In genomic region chr10:48382982-48383381, GRCh38 we compare ENCODE assay signal across 27 cellular contexts.
A peak's percentile ranks its signal among the peaks of the same experiment; 100 is the strongest.
DNase-seq lines count a peak whose midpoint lies in the region; ATAC-seq, FAIRE-seq and TF ChIP-seq lines count a peak whose summit lies in the region.
"Had no signal": no experiment of that assay in that cellular context is flagged by ENCODE, and none has a peak within 500 bp of the region (broad histone marks: within the 10 kb centered on the region; RNA-seq: fewer than 3 reads in every experiment).

No MANE protein-coding gene starts in this region.

- no peak overlapping the region for H3K4ac ChIP-seq in mesendoderm (ENCODE audit: low read depth, low read length)

- in situ Hi-C loops in K562 (cut with MboI) = no loop called here

- TF ChIP-seq RAD21 in SK-N-SH (IDR thresholded peaks at IDR 0.05; ENCODE audit: low read length) = no peak
- no peak for TF ChIP-seq RAD21 in K562 (CRISPR knock-in tag; conservative IDR thresholded peaks at IDR 0.05 in 1 of 2, IDR thresholded peaks at IDR 0.05 in 1 of 2)

- CTCF ChIA-PET in SK-N-SH (lab: Yijun Ruan, JAX) (interaction anchor here (1.9 to 2.2 kb wide), 2 partner anchors 11 to 273 kb away, joined by 7 to 13 read pairs; no protein-coding TSS in a partner anchor), K562 (lab: Yijun Ruan, JAX; ENCODE audit: low intra/inter-chr PET ratio) (no interaction called here)

- peak overlapping the region; percentile 68 for H3K18ac ChIP-seq in mesendoderm (ENCODE audit: low read length)

- no peak overlapping the region for H3K23ac ChIP-seq in mesendoderm (ENCODE audit: low read length)

- H3K27ac ChIP-seq in SK-N-SH (ENCODE audit: low read depth in 2 of 2, low read length in 1 of 2) = peak overlapping the region; percentile 30 to 40; a peak in 2 of 4 replicates
- H3K27ac ChIP-seq in K562 (ENCODE audit: extremely low read depth, low read depth, low read length) = no peak overlapping the region
- H3K27ac ChIP-seq in mesendoderm (ENCODE audit: low read depth, low read length) = peak overlapping the region; percentile 37
- H3K27ac ChIP-seq: 22Rv1, BLaER1, HL-60, KMS-11, SK-N-MC had no signal

- H3K4me3 ChIP-seq in SK-N-SH (ENCODE audit: low read depth in 2 of 2, low read length in 1 of 2) (no peak overlapping the region), K562 (no peak overlapping the region), mesendoderm (ENCODE audit: low read length) (no peak overlapping the region)
- H3K4me3 ChIP-seq: BLaER1, SK-N-MC had no signal

- no TSS peak for BruUV-seq in K562 (replicated peaks; lab: Mats Ljungman, UMichigan)

- H3K4me2 ChIP-seq in SK-N-SH (peak overlapping the region; percentile 42), K562 (ENCODE audit: insufficient read depth, low read length) (no peak overlapping the region), mesendoderm (ENCODE audit: low read length) (no peak overlapping the region)
- H3K4me2 ChIP-seq: BLaER1, KMS-11 had no signal

- H2BK15ac ChIP-seq in mesendoderm (replicated peaks; ENCODE audit: low read depth) = no peak overlapping the region

- H2AFZ ChIP-seq in SK-N-SH (ENCODE audit: low read depth) (no peak overlapping the region), K562 (ENCODE audit: low read depth, low read length) (no peak overlapping the region)

- H3K56ac ChIP-seq in mesendoderm (ENCODE audit: low read length) = no peak overlapping the region

- no peak; the same call in 1 of the 3 replicates for ATAC-seq in SK-N-SH treated with all-trans-retinoic acid at 6 μM for 48 hours
- no peak for ATAC-seq in K562
- ATAC-seq in HG02938 (IDR thresholded peaks at IDR 0.05; ENCODE audit: unreplicated experiment) = no peak

- H3K79me2 ChIP-seq in SK-N-SH (ENCODE audit: insufficient read depth) = peaks cover 74% of the 10 kb centered on the region
- H3K79me2 ChIP-seq in K562 (ENCODE audit: control insufficient read depth, insufficient read depth, low read length) = peaks cover 46% of the 10 kb centered on the region
- H3K79me2 ChIP-seq in mesendoderm (ENCODE audit: control insufficient read depth, insufficient read depth, low read length) = no peaks in the 10 kb centered on the region

- H4K20me1 ChIP-seq in SK-N-SH (ENCODE audit: insufficient read depth) (no peaks in the 10 kb centered on the region), K562 (replicated peaks; ENCODE audit: control insufficient read depth, insufficient read depth, low read length) (no peaks in the 10 kb centered on the region)

- H3K9me2 ChIP-seq in SK-N-SH = no peaks in the 10 kb centered on the region

- H2BK120ac ChIP-seq in mesendoderm (ENCODE audit: low read depth, low read length) = no peak overlapping the region

- no peaks in the 10 kb centered on the region; the same call in 1 of the 2 replicates for H3K9me3 ChIP-seq in SK-N-SH
- H3K9me3 ChIP-seq in K562 (replicated peaks; ENCODE audit: control insufficient read depth, insufficient read depth, low read depth, low read length) = peaks cover 2% of the 10 kb centered on the region; the same call in 1 of the 2 replicates

- H3K79me1 ChIP-seq in mesendoderm (ENCODE audit: low read length) = peaks cover 4% of the 10 kb centered on the region

- H4K8ac ChIP-seq in mesendoderm (ENCODE audit: low read depth, low read length) = no peak overlapping the region

- H2BK5ac ChIP-seq in mesendoderm (ENCODE audit: low read length) = no peak overlapping the region

- peaks cover 6% of the 10 kb centered on the region for H3F3A ChIP-seq in SK-N-SH (replicated peaks; ENCODE audit: insufficient read depth)

- H3K27me3 ChIP-seq in SK-N-SH (ENCODE audit: insufficient read depth) (no peaks in the 10 kb centered on the region), K562 (ENCODE audit: control insufficient read depth in 2 of 2, insufficient read depth in 2 of 2, low read length in 2 of 2) (no peaks in the 10 kb centered on the region), mesendoderm (ENCODE audit: insufficient read depth, low read length, poor library complexity) (no peaks in the 10 kb centered on the region)
- H3K27me3 ChIP-seq: BLaER1 had no signal

- no peaks in the 10 kb centered on the region for H3K9me1 ChIP-seq in K562 (ENCODE audit: control insufficient read depth, insufficient read depth, low read length)

- TF ChIP-seq POLR2A in K562 (conservative IDR thresholded peaks at IDR 0.05) = no peak

- H3K9ac ChIP-seq in SK-N-SH (no peak overlapping the region), K562 (ENCODE audit: insufficient read depth in 1 of 2, low read depth in 2 of 2, low read length in 2 of 2) (no peak overlapping the region), mesendoderm (ENCODE audit: low read length) (no peak overlapping the region)
- H3K9ac ChIP-seq: BLaER1, KMS-11 had no signal

- intact Hi-C loops in K562 (cut with micrococcal nuclease) = no loop called here

- no peak overlapping the region for H4K5ac ChIP-seq in mesendoderm (ENCODE audit: low read length)

- no peak for DNase-seq in SK-N-SH
- DNase-seq in K562 (ENCODE audit: extremely low read depth in 1 of 4, low spot score in 3 of 4) = no peak
- DNase-seq in mesendoderm = no peak
- no peak for DNase-seq in nucleus accumbens (lab: John Stamatoyannopoulos, UW)
- no peak for DNase-seq in activated CD4-positive, alpha-beta T cell treated with anti-CD3 and anti-CD28 coated beads for 4 hours
- no peak for DNase-seq in stimulated activated naive CD4-positive, alpha-beta T cell treated with Interleukin-2 at 50 U/mL for 16 hours (lab: John Stamatoyannopoulos, UW)
- DNase-seq: ACHN; CD4-positive, alpha-beta T cell; COR-L47; DMS 273 treated with DMSO at 0.1 percent for 48 hours; DMS79 treated with DMSO at 0.1 percent for 48 hours; H9; MV-4-11; NCI-H1417; NCI-H187; NCI-H446 treated with DMSO at 0.1 percent for 48 hours; NCI-H526 treated with DMSO at 0.1 percent for 48 hours; OCI-M1; SHP77 treated with DMSO at 0.1 percent for 48 hours had no signal

- FAIRE-seq in K562 (lab: Jason Lieb, UNC) = peak; percentile 26
- FAIRE-seq: GM12891 had no signal

- TF ChIP-seq CTCF in SK-N-SH (IDR thresholded peaks at IDR 0.05) (no peak), K562 (IDR thresholded peaks at IDR 0.05 in 2 of 3, conservative IDR thresholded peaks at IDR 0.05 in 1 of 3; ENCODE audit: insufficient read depth in 2 of 3, low read depth in 1 of 3, low read length in 3 of 3) (no peak)

- no peak for TF ChIP-seq EP300 in SK-N-SH (IDR thresholded peaks at IDR 0.05; ENCODE audit: borderline replicate concordance in 1 of 2, low read depth in 1 of 2, low read length in 1 of 2)
- TF ChIP-seq EP300 in K562 (IDR thresholded peaks at IDR 0.05; ENCODE audit: low read length) = no peak

- POLR2A ChIA-PET in SK-N-SH (lab: Yijun Ruan, JAX) (no interaction called here), K562 (lab: Yijun Ruan, JAX) (interaction anchor here (0.7 to 1.6 kb wide), 3 partner anchors 10 to 175 kb away, joined by 3 to 5 read pairs (median 3); no protein-coding TSS in a partner anchor)

- peaks cover 5 to 11% of the 10 kb centered on the region in 2 experiments; a peak in 3 of 4 replicates for H3K4me1 ChIP-seq in SK-N-SH (ENCODE audit: control insufficient read depth in 1 of 2, insufficient read depth in 2 of 2, low read depth in 1 of 2, low read length in 1 of 2)
- peaks cover 4 to 17% of the 10 kb centered on the region in 2 experiments; a peak in 4 of 5 replicates for H3K4me1 ChIP-seq in K562 (replicated peaks in 1 of 2; ENCODE audit: control insufficient read depth in 2 of 2, insufficient read depth in 2 of 2, low read length in 2 of 2)
- peaks cover 2% of the 10 kb centered on the region for H3K4me1 ChIP-seq in mesendoderm (ENCODE audit: control insufficient read depth, low read depth, low read length)
- H3K4me1 ChIP-seq: BLaER1 had no signal

- peaks cover 0 to 10% of the 10 kb centered on the region in 2 experiments for H3K36me3 ChIP-seq in SK-N-SH (replicated peaks in 1 of 2; ENCODE audit: control insufficient read depth in 1 of 2, insufficient read depth in 2 of 2, low read length in 1 of 2)
- peaks cover 3% of the 10 kb centered on the region; the same call in 1 of the 3 replicates for H3K36me3 ChIP-seq in K562 (ENCODE audit: control insufficient read depth, insufficient read depth, low read length)
- H3K36me3 ChIP-seq in mesendoderm (ENCODE audit: control insufficient read depth, insufficient read depth, low read length) = no peaks in the 10 kb centered on the region

- H2AK5ac ChIP-seq in mesendoderm (ENCODE audit: low read length) = no peak overlapping the region

TF ChIP-seq in SK-N-SH, 30 proteins besides CTCF, POLR2A, EP300 and RAD21 (continues in another document):
- TF ChIP-seq, protein P1, sequence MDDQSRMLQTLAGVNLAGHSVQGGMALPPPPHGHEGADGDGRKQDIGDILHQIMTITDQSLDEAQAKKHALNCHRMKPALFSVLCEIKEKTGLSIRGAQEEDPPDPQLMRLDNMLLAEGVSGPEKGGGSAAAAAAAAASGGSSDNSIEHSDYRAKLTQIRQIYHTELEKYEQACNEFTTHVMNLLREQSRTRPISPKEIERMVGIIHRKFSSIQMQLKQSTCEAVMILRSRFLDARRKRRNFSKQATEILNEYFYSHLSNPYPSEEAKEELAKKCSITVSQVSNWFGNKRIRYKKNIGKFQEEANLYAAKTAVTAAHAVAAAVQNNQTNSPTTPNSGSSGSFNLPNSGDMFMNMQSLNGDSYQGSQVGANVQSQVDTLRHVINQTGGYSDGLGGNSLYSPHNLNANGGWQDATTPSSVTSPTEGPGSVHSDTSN (IDR thresholded peaks at IDR 0.05) = no peak
- no peak for TF ChIP-seq RCOR1 (IDR thresholded peaks at IDR 0.05; ENCODE audit: low read length)

TF ChIP-seq in SK-N-SH treated with all-trans-retinoic acid at 6 μM for 48 hours, 23 proteins besides CTCF, POLR2A, EP300 and RAD21 (continues in another document):
- TF ChIP-seq, protein P2, sequence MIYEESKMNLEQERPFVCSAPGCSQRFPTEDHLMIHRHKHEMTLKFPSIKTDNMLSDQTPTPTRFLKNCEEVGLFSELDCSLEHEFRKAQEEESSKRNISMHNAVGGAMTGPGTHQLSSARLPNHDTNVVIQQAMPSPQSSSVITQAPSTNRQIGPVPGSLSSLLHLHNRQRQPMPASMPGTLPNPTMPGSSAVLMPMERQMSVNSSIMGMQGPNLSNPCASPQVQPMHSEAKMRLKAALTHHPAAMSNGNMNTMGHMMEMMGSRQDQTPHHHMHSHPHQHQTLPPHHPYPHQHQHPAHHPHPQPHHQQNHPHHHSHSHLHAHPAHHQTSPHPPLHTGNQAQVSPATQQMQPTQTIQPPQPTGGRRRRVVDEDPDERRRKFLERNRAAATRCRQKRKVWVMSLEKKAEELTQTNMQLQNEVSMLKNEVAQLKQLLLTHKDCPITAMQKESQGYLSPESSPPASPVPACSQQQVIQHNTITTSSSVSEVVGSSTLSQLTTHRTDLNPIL (CRISPR knock-in tag; IDR thresholded peaks at IDR 0.05; ENCODE audit: low read depth) = no peak

TF ChIP-seq in K562, 482 proteins besides CTCF, POLR2A, EP300 and RAD21 (continues in another document):
- no peak for TF ChIP-seq FIP1L1 (IDR thresholded peaks at IDR 0.05; ENCODE audit: low read depth, low read length, poor library complexity, severe bottlenecking)
